Comparison of ENCODE assay signal across 8 cellular contexts in the genomic region with DNA sequence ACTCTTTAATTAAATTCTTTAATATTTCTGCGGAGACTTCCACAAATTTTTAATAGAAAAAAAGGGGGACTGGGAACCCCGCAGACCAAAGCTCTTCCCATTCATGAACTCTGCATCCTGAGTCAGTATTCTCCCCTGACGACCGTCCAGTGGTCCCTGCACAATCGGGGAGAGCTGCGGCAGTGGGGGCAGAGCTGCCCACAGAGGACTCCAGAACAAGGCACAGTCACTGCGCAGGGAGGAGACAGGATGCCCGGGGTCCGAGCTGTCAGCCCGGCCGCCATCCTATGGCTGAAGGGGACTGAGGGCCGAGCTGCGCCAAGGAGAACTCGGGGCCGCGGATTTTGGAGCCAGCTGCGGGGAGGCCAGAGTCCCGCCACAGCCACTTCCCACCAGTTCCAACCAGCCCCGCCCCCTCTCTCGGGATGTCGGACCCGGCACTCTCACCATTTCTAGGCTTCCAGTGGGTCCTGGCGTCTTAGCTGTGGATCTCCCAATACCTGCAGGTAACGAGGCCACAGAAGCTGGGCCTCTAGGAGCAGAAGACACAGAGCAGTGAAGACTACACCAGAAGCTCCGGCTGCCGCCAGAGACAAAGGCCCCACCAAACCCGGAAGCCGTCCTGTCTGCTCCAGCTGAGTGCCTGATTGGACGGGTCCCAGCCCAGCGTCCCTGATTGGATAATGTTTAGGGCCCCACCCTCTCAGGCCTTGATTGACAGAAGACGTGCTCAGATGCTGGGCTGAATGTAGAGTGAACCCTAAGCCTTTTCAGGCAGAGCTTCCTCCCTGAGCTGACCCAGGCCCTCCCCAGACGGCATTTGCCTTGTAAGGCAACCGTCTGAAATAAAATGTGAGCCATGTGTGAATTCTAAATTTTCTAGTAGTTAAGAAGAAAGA. TPM values are rescaled to one million over a fixed set of nuclear protein-coding genes. Genes with fewer than 3 reads are reported as not detected.
A peak's percentile ranks its signal among the peaks of the same experiment; 100 is the strongest.
DNase-seq lines count a peak whose midpoint lies in the region; ATAC-seq and TF ChIP-seq lines count a peak whose summit lies in the region.

A gene with protein sequence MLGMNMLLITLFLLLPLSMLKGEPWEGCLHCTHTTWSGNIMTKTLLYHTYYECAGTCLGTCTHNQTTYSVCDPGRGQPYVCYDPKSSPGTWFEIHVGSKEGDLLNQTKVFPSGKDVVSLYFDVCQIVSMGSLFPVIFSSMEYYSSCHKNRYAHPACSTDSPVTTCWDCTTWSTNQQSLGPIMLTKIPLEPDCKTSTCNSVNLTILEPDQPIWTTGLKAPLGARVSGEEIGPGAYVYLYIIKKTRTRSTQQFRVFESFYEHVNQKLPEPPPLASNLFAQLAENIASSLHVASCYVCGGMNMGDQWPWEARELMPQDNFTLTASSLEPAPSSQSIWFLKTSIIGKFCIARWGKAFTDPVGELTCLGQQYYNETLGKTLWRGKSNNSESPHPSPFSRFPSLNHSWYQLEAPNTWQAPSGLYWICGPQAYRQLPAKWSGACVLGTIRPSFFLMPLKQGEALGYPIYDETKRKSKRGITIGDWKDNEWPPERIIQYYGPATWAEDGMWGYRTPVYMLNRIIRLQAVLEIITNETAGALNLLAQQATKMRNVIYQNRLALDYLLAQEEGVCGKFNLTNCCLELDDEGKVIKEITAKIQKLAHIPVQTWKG (minus strand): TSS at position 594 of the 899 bp plus-strand sequence. CDS start 13,661 bp downstream, outside the sequence.

- H3K79me2 ChIP-seq in SU-DHL-6 (ENCODE audit: insufficient read depth, low read length) = peaks cover 51% of the 10 kb centered on the region
- peaks cover 8% of the 10 kb centered on the region for H3K79me2 ChIP-seq in parathyroid adenoma

- H3K9me3 Mint-ChIP-seq in activated naive CD8-positive, alpha-beta T cell treated with anti-CD3 and anti-CD28 coated beads, Interleukin-2, amount 50 U/mL, for 24 hours = peaks cover 26% of the 10 kb centered on the region

- H3K4me1 Mint-ChIP-seq in activated naive CD8-positive, alpha-beta T cell treated with anti-CD3 and anti-CD28 coated beads, Interleukin-2, amount 50 U/mL, for 24 hours = peaks cover 40% of the 10 kb centered on the region

- H3K4me1 ChIP-seq in cardiac muscle cell (ENCODE audit: low read depth) = peaks cover 3% of the 10 kb centered on the region
- H3K4me1 ChIP-seq in parathyroid adenoma = peaks cover 17% of the 10 kb centered on the region
- peaks cover 0 to 41% (median 10%) of the 10 kb centered on the region in 4 donors for H3K4me1 ChIP-seq in tibial nerve

- 1 to 7% methylated on average over 17 to 29 of the region's 33 CpGs for WGBS in tibial nerve, 2 donors

- no peaks in the 10 kb centered on the region for H3K9me3 ChIP-seq in SU-DHL-6 (ENCODE audit: insufficient read depth, low read length)
- no peaks in the 10 kb centered on the region for H3K9me3 ChIP-seq in cardiac muscle cell (ENCODE audit: low read depth)
- H3K9me3 ChIP-seq in parathyroid adenoma (ENCODE audit: control insufficient read depth, low read length) = no peaks in the 10 kb centered on the region
- no peaks in the 10 kb centered on the region for H3K9me3 ChIP-seq in tibial nerve

- H4K20me1 ChIP-seq in SU-DHL-6 (ENCODE audit: low read depth, low read length) = no peaks in the 10 kb centered on the region

- peaks cover 9% of the 10 kb centered on the region; the same call in 1 of the 2 replicates for H3K36me3 ChIP-seq in SU-DHL-6 (ENCODE audit: low read length)
- H3K36me3 ChIP-seq in cardiac muscle cell = no peaks in the 10 kb centered on the region
- no peaks in the 10 kb centered on the region for H3K36me3 ChIP-seq in parathyroid adenoma (ENCODE audit: control insufficient read depth, insufficient read depth, low read length)
- H3K36me3 ChIP-seq in tibial nerve = peaks cover 0 to 9% (median 0%) of the 10 kb centered on the region in 3 donors

- H3K27ac Mint-ChIP-seq in activated naive CD8-positive, alpha-beta T cell treated with anti-CD3 and anti-CD28 coated beads, Interleukin-2, amount 50 U/mL, for 24 hours = peak within 1 kb of the TSS; percentile 96

- H3K4me3 ChIP-seq in SU-DHL-6 (ENCODE audit: insufficient read depth, low read length, poor library complexity, severe bottlenecking) (peak within 1 kb of the TSS; percentile 84), cardiac muscle cell (peak within 1 kb of the TSS; percentile 77), parathyroid adenoma (ENCODE audit: low read depth, low read length) (peak within 1 kb of the TSS; percentile 93), tibial nerve (peak within 1 kb of the TSS; percentile 51 to 68 (median 64))

- H3K27me3 ChIP-seq in SU-DHL-6 (ENCODE audit: low read length) (no peaks in the 10 kb centered on the region), cardiac muscle cell (no peaks in the 10 kb centered on the region), parathyroid adenoma (ENCODE audit: control insufficient read depth, insufficient read depth, low read length) (no peaks in the 10 kb centered on the region), tibial nerve (no peaks in the 10 kb centered on the region)

- H3K36me3 Mint-ChIP-seq in activated naive CD8-positive, alpha-beta T cell treated with anti-CD3 and anti-CD28 coated beads, Interleukin-2, amount 50 U/mL, for 24 hours (ENCODE audit: low read depth) = peaks cover 42% of the 10 kb centered on the region

- TF ChIP-seq EP300 in tibial nerve (IDR thresholded peaks at IDR 0.05) = peak; percentile 36 to 97

- H3F3A ChIP-seq in SU-DHL-6 (ENCODE audit: insufficient read depth) = 0 out of 2 replicates have a peak, but pooled peaks cover 6% of the 10 kb centered on the region

- H3K27ac ChIP-seq in SU-DHL-6 (ENCODE audit: low read depth, low read length) (peak within 1 kb of the TSS; percentile 74), cardiac muscle cell (peak within 1 kb of the TSS; percentile 95), parathyroid adenoma (peak within 1 kb of the TSS; percentile 73), tibial nerve (peak within 1 kb of the TSS; percentile 49 to 93 (median 79))

- H3K9me2 ChIP-seq in SU-DHL-6 (replicated peaks; ENCODE audit: insufficient read depth, low read length) = no peaks in the 10 kb centered on the region

- H2AFZ ChIP-seq in SU-DHL-6 (ENCODE audit: low read depth, low read length, severe bottlenecking) = peak within 1 kb of the TSS; percentile 85
- peak within 1 kb of the TSS; percentile 77 for H2AFZ ChIP-seq in parathyroid adenoma

- peak within 1 kb of the TSS; percentile 89 for H3K4me2 ChIP-seq in SU-DHL-6 (ENCODE audit: low read depth, low read length, poor library complexity, severe bottlenecking)
- H3K4me2 ChIP-seq in parathyroid adenoma (ENCODE audit: low read length) = peak within 1 kb of the TSS; percentile 87

- H3K9ac ChIP-seq in SU-DHL-6 (ENCODE audit: low read length) = peak within 1 kb of the TSS; percentile 88
- H3K9ac ChIP-seq in parathyroid adenoma = peak within 1 kb of the TSS; percentile 22

- TF ChIP-seq CTCF in GM10266 (IDR thresholded peaks at IDR 0.05; ENCODE audit: control insufficient read depth, insufficient read depth, low read depth, missing control alignments) = no peak
- TF ChIP-seq CTCF in SU-DHL-6 (IDR thresholded peaks at IDR 0.05; ENCODE audit: insufficient read depth, low read length, poor library complexity, severe bottlenecking) = no peak
- TF ChIP-seq CTCF in cardiac muscle cell (IDR thresholded peaks at IDR 0.05; ENCODE audit: low read depth, low read length) = no peak
- TF ChIP-seq CTCF in parathyroid adenoma (IDR thresholded peaks at IDR 0.05) = no peak
- peak in 1 of 5 experiments; percentile 21 for TF ChIP-seq CTCF in tibial nerve (IDR thresholded peaks at IDR 0.05)

- DNase-seq in GM10266 (ENCODE audit: extremely low spot score) = peak; percentile 87
- DNase-seq in NCI-H128 (lab: John Stamatoyannopoulos, UW; ENCODE audit: unreplicated experiment) = peak; percentile 90
- DNase-seq in activated naive CD8-positive, alpha-beta T cell treated with anti-CD3 and anti-CD28 coated beads, Interleukin-2, amount 50 U/mL, for 24 hours = peak; percentile 88
- DNase-seq in cardiac muscle cell (ENCODE audit: low read depth in 1 of 2, low spot score in 1 of 2) = peak; percentile 96 to 97
- DNase-seq in tibial nerve (ENCODE audit: low spot score in 2 of 2) = peak; percentile 92 to 96

- H3K27me3 Mint-ChIP-seq in activated naive CD8-positive, alpha-beta T cell treated with anti-CD3 and anti-CD28 coated beads, Interleukin-2, amount 50 U/mL, for 24 hours = no peaks in the 10 kb centered on the region

- peak within 1 kb of the TSS; percentile 93 for H3K4me3 Mint-ChIP-seq in activated naive CD8-positive, alpha-beta T cell treated with anti-CD3 and anti-CD28 coated beads, Interleukin-2, amount 50 U/mL, for 24 hours

- ATAC-seq in HG02623 (IDR thresholded peaks at IDR 0.05; ENCODE audit: unreplicated experiment) = peak; percentile 100
- ATAC-seq in activated naive CD8-positive, alpha-beta T cell treated with anti-CD3 and anti-CD28 coated beads, Interleukin-2, amount 50 U/mL, for 24 hours = peak; percentile 100

- TF ChIP-seq POLR2A in tibial nerve (IDR thresholded peaks at IDR 0.05) = peak; percentile 85 to 90

RNA-seq across cellular contexts. Expression of the gene that starts here (rescaled TPM):
- 17.4 and 23.7 TPM in 2 replicates for total RNA-seq in cardiac muscle cell
- polyA plus RNA-seq in cardiac muscle cell = 23.2 and 29.2 TPM in 2 replicates
- 10 to 100 TPM; 19.2 to 33.9 (median 19.7) TPM for total RNA-seq in tibial nerve

Comparison
In these comparisons a context has a peak if more than half of its experiments do, and no peak if none do; other contexts are left out.
1. Peak in every context shown above with its lines: DNase-seq, ATAC-seq, H3K4me3 ChIP-seq and H3K27ac ChIP-seq.